Comparison of ENCODE assay signal across 1 cellular context in genomic region chr11:94974178-94974577, GRCh38.
TF ChIP-seq lines count a peak whose summit lies in the region.

No MANE protein-coding gene starts in this region.

TF ChIP-seq in endothelial cell of umbilical vein, 7 proteins besides CTCF, POLR2A, EP300 and RAD21:
- TF ChIP-seq MYC (IDR thresholded peaks at IDR 0.05; ENCODE audit: low read depth, low read length) (no peak), POLR2AphosphoS5 (IDR thresholded peaks at IDR 0.05; ENCODE audit: insufficient read depth, low read depth, low read length) (no peak), JUN (IDR thresholded peaks at IDR 0.05; ENCODE audit: borderline replicate concordance, insufficient read depth, insufficient read length, low read depth) (no peak), GATA2 (IDR thresholded peaks at IDR 0.05; ENCODE audit: insufficient read depth, insufficient read length, low read depth, low read length) (no peak), FOS (IDR thresholded peaks at IDR 0.05; ENCODE audit: borderline replicate concordance, insufficient read depth, low read length) (no peak)
- TF ChIP-seq, protein P1, sequence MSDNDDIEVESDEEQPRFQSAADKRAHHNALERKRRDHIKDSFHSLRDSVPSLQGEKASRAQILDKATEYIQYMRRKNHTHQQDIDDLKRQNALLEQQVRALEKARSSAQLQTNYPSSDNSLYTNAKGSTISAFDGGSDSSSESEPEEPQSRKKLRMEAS (IDR thresholded peaks at IDR 0.05; ENCODE audit: insufficient read depth, insufficient read length) = no peak
